Comparison of ENCODE assay signal across 8 cellular contexts in genomic region chr16:30472328-30472942, GRCh38. TPM values are rescaled to one million over a fixed set of nuclear protein-coding genes. Genes with fewer than 3 reads are reported as not detected.
DNase-seq lines count a peak whose midpoint lies in the region; ATAC-seq lines count a peak whose summit lies in the region.

TSS of gene ITGAL (plus strand) at chr16:30472742. CDS start at chr16:30472838, 96 bp downstream.

- H2AFZ ChIP-seq in mesenchymal stem cell (ENCODE audit: low read depth, low read length), result no peak within 1 kb of the TSS

- peaks cover 0 to 79% (median 49%) of the 10 kb centered on the region in 11 experiments; a peak in 18 of 22 replicates for H3K27me3 ChIP-seq in BLaER1 treated with 17β-estradiol and CSF1 and Interleukin-3, amounts not matched to agents 10 nM and 100 nM
- H3K27me3 ChIP-seq in mesenchymal stem cell (ENCODE audit: control insufficient read depth in 1 of 2, insufficient read depth in 1 of 2, low read length in 2 of 2), result peaks cover 0 to 46% of the 10 kb centered on the region in 2 experiments

- H3K27me3 Mint-ChIP-seq in stimulated activated memory B cell treated with anti-CD40 and anti-IgM and Interleukin-4, amounts not matched to agents 10 μg/mL and 1 μg/mL and 100 μg/mL, for 72 hours, result no peaks in the 10 kb centered on the region

- H3K36me3 ChIP-seq in BLaER1 treated with 17β-estradiol and CSF1 and Interleukin-3, amounts not matched to agents 10 nM and 100 nM, result peaks cover 0 to 32% (median 0%) of the 10 kb centered on the region in 11 experiments; a peak in 6 of 22 replicates
- H3K36me3 ChIP-seq in mesenchymal stem cell (ENCODE audit: control insufficient read depth in 1 of 2, insufficient read depth in 2 of 2, low read depth in 1 of 2, low read length in 2 of 2), result no peaks in the 10 kb centered on the region

- ATAC-seq in GM21526 (IDR thresholded peaks at IDR 0.05; ENCODE audit: low FRiP score, unreplicated experiment), result peak; percentile 48
- ATAC-seq in stimulated activated memory B cell treated with anti-CD40 and anti-IgM and Interleukin-4, amounts not matched to agents 10 μg/mL and 1 μg/mL and 100 μg/mL, for 72 hours, result peak; percentile 84

- no peak within 1 kb of the TSS for H4K91ac ChIP-seq in mesenchymal stem cell (ENCODE audit: low read length)

- peak within 1 kb of the TSS in 1 of 2 experiments; percentile 41 for H3K14ac ChIP-seq in mesenchymal stem cell (ENCODE audit: low read length in 2 of 2)

- peak within 1 kb of the TSS in 8 of 10 experiments; percentile 30 to 72 (median 54); a peak in 15 of 20 replicates for H3K4me3 ChIP-seq in BLaER1 treated with 17β-estradiol and CSF1 and Interleukin-3, amounts not matched to agents 10 nM and 100 nM
- no peak within 1 kb of the TSS for H3K4me3 ChIP-seq in mesenchymal stem cell (ENCODE audit: insufficient read depth in 1 of 2, low read depth in 1 of 2, low read length in 2 of 2)

- peak within 1 kb of the TSS in 1 of 2 experiments; percentile 9 for H3K4ac ChIP-seq in mesenchymal stem cell (ENCODE audit: low read depth in 1 of 2, low read length in 2 of 2)

- H3K4me2 ChIP-seq in BLaER1 treated with 17β-estradiol and CSF1 and Interleukin-3, amounts not matched to agents 10 nM and 100 nM, result peak within 1 kb of the TSS; percentile 69 to 100 (median 90)
- no peak within 1 kb of the TSS for H3K4me2 ChIP-seq in mesenchymal stem cell (ENCODE audit: low read length, poor library complexity, severe bottlenecking)

- H2BK15ac ChIP-seq in mesenchymal stem cell (ENCODE audit: low read depth, poor library complexity, severe bottlenecking), result no peak within 1 kb of the TSS

- peak within 1 kb of the TSS; percentile 94 for H3K27ac Mint-ChIP-seq in stimulated activated memory B cell treated with anti-CD40 and anti-IgM and Interleukin-4, amounts not matched to agents 10 μg/mL and 1 μg/mL and 100 μg/mL, for 72 hours

- H4K20me1 ChIP-seq in BLaER1 treated with 17β-estradiol and CSF1 and Interleukin-3, amounts not matched to agents 10 nM and 100 nM, result peaks cover 0 to 13% (median 0%) of the 10 kb centered on the region in 11 experiments; a peak in 4 of 22 replicates

- peaks cover 65% of the 10 kb centered on the region for H3K4me1 Mint-ChIP-seq in stimulated activated memory B cell treated with anti-CD40 and anti-IgM and Interleukin-4, amounts not matched to agents 10 μg/mL and 1 μg/mL and 100 μg/mL, for 72 hours

- H3K9ac ChIP-seq in BLaER1 treated with 17β-estradiol and CSF1 and Interleukin-3, amounts not matched to agents 10 nM and 100 nM, result peak within 1 kb of the TSS; percentile 40 to 82 (median 68); a peak in 21 of 22 replicates
- H3K9ac ChIP-seq in mesenchymal stem cell (ENCODE audit: low read length), result no peak within 1 kb of the TSS

- no peaks in the 10 kb centered on the region for H3K9me3 Mint-ChIP-seq in stimulated activated memory B cell treated with anti-CD40 and anti-IgM and Interleukin-4, amounts not matched to agents 10 μg/mL and 1 μg/mL and 100 μg/mL, for 72 hours

- no peak within 1 kb of the TSS for H2BK5ac ChIP-seq in mesenchymal stem cell (ENCODE audit: low read depth, low read length, poor library complexity, severe bottlenecking)

- WGBS in mesenchymal stem cell, result 76% methylated on average over 8 of the region's 8 CpGs

- H3K36me3 Mint-ChIP-seq in stimulated activated memory B cell treated with anti-CD40 and anti-IgM and Interleukin-4, amounts not matched to agents 10 μg/mL and 1 μg/mL and 100 μg/mL, for 72 hours, result peaks cover 40% of the 10 kb centered on the region

- no peak within 1 kb of the TSS for H2AK5ac ChIP-seq in mesenchymal stem cell (ENCODE audit: low read length, severe bottlenecking)

- H2BK120ac ChIP-seq in mesenchymal stem cell (ENCODE audit: low read depth, low read length), result no peak within 1 kb of the TSS

- DNase-seq in NOMO-1 (lab: John Stamatoyannopoulos, UW; ENCODE audit: unreplicated experiment in 2 of 2) (peak; percentile 86 to 93), mesenchymal stem cell (no peak), cerebellar cortex (ENCODE audit: low spot score) (no peak), kidney glomerular epithelial cell (lab: John Stamatoyannopoulos, UW) (no peak)
- peak; percentile 88 for DNase-seq in activated T-cell treated with anti-CD3 and anti-CD28 coated beads, Interleukin-2, amount 50 U/mL, for 48 hours

- peaks cover 0 to 14% (median 0%) of the 10 kb centered on the region in 11 experiments; a peak in 3 of 22 replicates for H3K9me3 ChIP-seq in BLaER1 treated with 17β-estradiol and CSF1 and Interleukin-3, amounts not matched to agents 10 nM and 100 nM (replicated peaks in 1 of 11)
- no peaks in the 10 kb centered on the region for H3K9me3 ChIP-seq in mesenchymal stem cell (ENCODE audit: control insufficient read depth, low read length)

- H3K23ac ChIP-seq in mesenchymal stem cell (ENCODE audit: low read length in 2 of 2), result peak within 1 kb of the TSS in 1 of 2 experiments; percentile 31

- H3K27ac ChIP-seq in BLaER1 treated with 17β-estradiol and CSF1 and Interleukin-3, amounts not matched to agents 10 nM and 100 nM, result peak within 1 kb of the TSS; percentile 61 to 84 (median 72)
- H3K27ac ChIP-seq in mesenchymal stem cell (ENCODE audit: low read length, poor library complexity, severe bottlenecking), result no peak within 1 kb of the TSS

- peak within 1 kb of the TSS; percentile 24 for H4K8ac ChIP-seq in mesenchymal stem cell (ENCODE audit: low read length)

- H3K18ac ChIP-seq in mesenchymal stem cell (ENCODE audit: low read depth in 1 of 2, low read length in 2 of 2), result no peak within 1 kb of the TSS

- peaks cover 38 to 94% (median 57%) of the 10 kb centered on the region in 10 experiments for H3K4me1 ChIP-seq in BLaER1 treated with 17β-estradiol and CSF1 and Interleukin-3, amounts not matched to agents 10 nM and 100 nM
- no peaks in the 10 kb centered on the region for H3K4me1 ChIP-seq in mesenchymal stem cell (ENCODE audit: control insufficient read depth, insufficient read depth, low read depth, low read length)

- H2BK12ac ChIP-seq in mesenchymal stem cell (ENCODE audit: low read length in 2 of 2), result peak within 1 kb of the TSS in 1 of 2 experiments; percentile 7

- peak within 1 kb of the TSS; percentile 97 for H3K4me3 Mint-ChIP-seq in stimulated activated memory B cell treated with anti-CD40 and anti-IgM and Interleukin-4, amounts not matched to agents 10 μg/mL and 1 μg/mL and 100 μg/mL, for 72 hours

- no peaks in the 10 kb centered on the region for H3K79me1 ChIP-seq in mesenchymal stem cell (replicated peaks; ENCODE audit: low read length, poor library complexity, severe bottlenecking)

RNA-seq across cellular contexts. Expression of gene ITGAL, which starts in this region (rescaled TPM):
- polyA plus RNA-seq in mesenchymal stem cell (2013, experiment 1 of 2), result not detected
- 0.07 TPM for polyA plus RNA-seq in mesenchymal stem cell (2013, experiment 2 of 2)

Comparison
In these comparisons a context has a peak if more than half of its experiments do, and no peak if none do; other contexts are left out.
1. H3K4me3 ChIP-seq: peak in BLaER1 treated with 17β-estradiol and CSF1 and Interleukin-3, amounts not matched to agents 10 nM and 100 nM (8 of 10); none in mesenchymal stem cell (0 of 2).
2. DNase-seq: peak in NOMO-1 (2 of 2) and activated T-cell treated with anti-CD3 and anti-CD28 coated beads, Interleukin-2, amount 50 U/mL, for 48 hours (2 of 2); none in mesenchymal stem cell (single experiment), cerebellar cortex (single experiment) and kidney glomerular epithelial cell (single experiment).